In the genomic region with DNA sequence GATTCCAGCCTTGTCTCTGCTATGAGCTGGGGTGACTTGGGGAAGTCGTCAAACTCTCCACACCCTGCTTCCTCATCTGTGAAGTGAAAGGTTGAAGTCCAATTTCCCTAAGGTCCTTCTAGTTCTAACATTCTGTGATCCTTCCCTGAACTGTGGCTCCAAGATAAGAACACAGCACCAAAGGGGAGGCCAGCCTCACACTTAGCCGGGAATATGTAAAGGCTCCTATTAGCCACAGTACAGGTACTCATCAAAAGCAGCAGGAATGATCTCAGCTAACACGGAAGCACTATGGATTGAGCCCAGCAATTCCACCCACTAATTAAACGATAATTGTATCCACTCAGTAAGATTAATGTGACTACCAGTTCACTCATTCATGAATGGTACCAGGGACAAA, we compare ENCODE assay signal across 22 cellular contexts. TPM values are rescaled to one million over a fixed set of nuclear protein-coding genes. Genes with fewer than 3 reads are reported as not detected.
DNase-seq lines count a peak whose midpoint lies in the region; TF ChIP-seq lines count a peak whose summit lies in the region.
"Had no signal": no experiment of that assay in that cellular context is flagged by ENCODE, and none has a peak within 500 bp of the region (broad histone marks: within the 10 kb centered on the region; RNA-seq: fewer than 3 reads in every experiment).

No MANE protein-coding gene starts in this region.

- no peaks in the 10 kb centered on the region for H3K9me3 ChIP-seq in Peyer's patch
- no peaks in the 10 kb centered on the region for H3K9me3 ChIP-seq in hepatocyte (ENCODE audit: low read depth)
- H3K9me3 ChIP-seq in Karpas-422 (ENCODE audit: low read length) = no peaks in the 10 kb centered on the region
- H3K9me3 ChIP-seq: HAP-1 had no signal

- no peaks in the 10 kb centered on the region for H3K9me3 Mint-ChIP-seq in neural crest cell
- H3K9me3 Mint-ChIP-seq: GM23338 had no signal

- peaks cover 0 to 9% of the 10 kb centered on the region in 2 donors for H3K27me3 ChIP-seq in Peyer's patch
- H3K27me3 ChIP-seq in hepatocyte = peaks cover 4% of the 10 kb centered on the region
- no peaks in the 10 kb centered on the region for H3K27me3 ChIP-seq in Karpas-422 (ENCODE audit: low read length)

- no peak for TF ChIP-seq CTCF in Peyer's patch (IDR thresholded peaks at IDR 0.05)
- no peak for TF ChIP-seq CTCF in hepatocyte (IDR thresholded peaks at IDR 0.05; ENCODE audit: poor library complexity)
- TF ChIP-seq CTCF in neural crest cell (conservative IDR thresholded peaks at IDR 0.05) = no peak

- no peaks in the 10 kb centered on the region for H3K36me3 Mint-ChIP-seq in neural crest cell (ENCODE audit: low read depth)

- peak overlapping the region in 3 of 4 donors; percentile 43 to 82 (median 74) for H3K27ac ChIP-seq in Peyer's patch
- H3K27ac ChIP-seq in hepatocyte = peak overlapping the region; percentile 61
- H3K27ac ChIP-seq in Karpas-422 (ENCODE audit: low read length) = no peak overlapping the region
- H3K27ac ChIP-seq: PC-9 had no signal

- H3K27me3 Mint-ChIP-seq in neural crest cell (ENCODE audit: low read depth) = peaks cover 41% of the 10 kb centered on the region

- DNase-seq in GDM1 (lab: John Stamatoyannopoulos, UW) = peak; percentile 5
- DNase-seq in Peyer's patch = peak in 2 of 3 donors; percentile 64 to 79
- DNase-seq in hepatocyte (ENCODE audit: low spot score) = peak; percentile 42
- DNase-seq in neural crest cell (ENCODE audit: low read depth, low spot score) = no peak
- no peak for DNase-seq in Karpas-422
- no peak for DNase-seq in activated effector memory CD4-positive, alpha-beta T cell treated with anti-CD3 and anti-CD28 coated beads, Interleukin-2, amount 50 U/mL, for 16 hours
- DNase-seq in NCI-H187 (lab: John Stamatoyannopoulos, UW) = no peak
- DNase-seq: Kasumi-1, MV-4-11, NCI-H1105, NCI-H146, NCI-H2029 treated with DMSO at 0.1 percent for 48 hours, NCI-H446 treated with DMSO at 0.1 percent for 48 hours, NCI-H526, PC-9, RPMI8226, SHP77 had no signal

- H4K20me1 ChIP-seq in hepatocyte (ENCODE audit: insufficient read depth, poor library complexity, severe bottlenecking) = no peaks in the 10 kb centered on the region
- no peaks in the 10 kb centered on the region for H4K20me1 ChIP-seq in Karpas-422 (ENCODE audit: insufficient read depth, low read depth, low read length)

- peaks cover 0 to 24% (median 4%) of the 10 kb centered on the region in 4 donors for H3K4me1 ChIP-seq in Peyer's patch
- H3K4me1 ChIP-seq in hepatocyte (ENCODE audit: insufficient read depth) = no peaks in the 10 kb centered on the region
- H3K4me1 ChIP-seq in Karpas-422 (ENCODE audit: low read length) = no peaks in the 10 kb centered on the region

- H3K4me2 ChIP-seq in hepatocyte (peak overlapping the region; percentile 13), Karpas-422 (ENCODE audit: low read depth, low read length, poor library complexity, severe bottlenecking) (no peak overlapping the region)
- H3K4me2 ChIP-seq: GM23338, PC-9 had no signal

- H3K79me2 ChIP-seq in hepatocyte (no peaks in the 10 kb centered on the region), Karpas-422 (ENCODE audit: low read length) (no peaks in the 10 kb centered on the region)

- H3K4me3 ChIP-seq in Peyer's patch (peak overlapping the region in 2 of 4 donors; percentile 20 to 24), hepatocyte (no peak overlapping the region), Karpas-422 (ENCODE audit: low read length) (no peak overlapping the region)
- H3K4me3 ChIP-seq: GM23338, HAP-1, PC-9 had no signal

- no peak overlapping the region for H3K27ac Mint-ChIP-seq in neural crest cell (ENCODE audit: unreplicated experiment)
- H3K27ac Mint-ChIP-seq: GM23338 had no signal

- peaks cover 5% of the 10 kb centered on the region for H3K4me1 Mint-ChIP-seq in neural crest cell

- no peak overlapping the region for H2AFZ ChIP-seq in hepatocyte
- H2AFZ ChIP-seq in Karpas-422 (ENCODE audit: low read length) = no peak overlapping the region
- H2AFZ ChIP-seq: GM23338, PC-9 had no signal

- H3K9me2 ChIP-seq in hepatocyte (replicated peaks; ENCODE audit: insufficient read depth) (no peaks in the 10 kb centered on the region), Karpas-422 (replicated peaks; ENCODE audit: insufficient read depth, low read length) (no peaks in the 10 kb centered on the region)

- H3K4me3 Mint-ChIP-seq in neural crest cell = peak overlapping the region; percentile 11
- H3K4me3 Mint-ChIP-seq: GM23338 had no signal

- H3K9ac ChIP-seq in Karpas-422 (ENCODE audit: low read length) = no peak overlapping the region

- no peak for TF ChIP-seq POLR2A in Peyer's patch (IDR thresholded peaks at IDR 0.05)

- 81% methylated on average over 4 of the region's 4 CpGs for WGBS in hepatocyte (ENCODE audit: low lambda C conversion rate, missing lambda C conversion rate)

- H3K36me3 ChIP-seq in Peyer's patch (no peaks in the 10 kb centered on the region), hepatocyte (replicated peaks; ENCODE audit: insufficient read depth, low read depth) (no peaks in the 10 kb centered on the region), Karpas-422 (ENCODE audit: insufficient read depth, low read length) (no peaks in the 10 kb centered on the region)
- H3K36me3 ChIP-seq: HAP-1 had no signal

RNA-seq across cellular contexts. Expression of a gene that starts 4.0 kb away (rescaled TPM):
- total RNA-seq in Peyer's patch (10 to 100 TPM in 3 of 4 donors, 1 to 10 TPM in 1; 2.5 to 31.9 (median 16.2) TPM), hepatocyte (14.1 and 14.7 TPM in 2 replicates), neural crest cell (0.63 and 0.73 TPM in 2 replicates)
- 5.1 and 6.0 TPM in 2 replicates for polyA plus RNA-seq in hepatocyte
- not detected in 2 replicates for total RNA-seq in Karpas-422 (2014; rRNA removed; shearing (Covaris generic); ENCODE audit: low replicate concordance)
- total RNA-seq: A172, MCF 10A, PC-9 had no signal
- polyA plus RNA-seq: BJ had no signal

Comparison
In these comparisons a context has a peak if more than half of its experiments do, and no peak if none do; other contexts are left out.
1. DNase-seq: peak in GDM1 (single experiment), Peyer's patch (2 of 3) and hepatocyte (single experiment); none in neural crest cell (single experiment), Karpas-422 (single experiment), activated effector memory CD4-positive, alpha-beta T cell treated with anti-CD3 and anti-CD28 coated beads, Interleukin-2, amount 50 U/mL, for 16 hours (single experiment) and NCI-H187 (0 of 2).